Comparison of ENCODE assay signal across 34 cellular contexts in the genomic region with DNA sequence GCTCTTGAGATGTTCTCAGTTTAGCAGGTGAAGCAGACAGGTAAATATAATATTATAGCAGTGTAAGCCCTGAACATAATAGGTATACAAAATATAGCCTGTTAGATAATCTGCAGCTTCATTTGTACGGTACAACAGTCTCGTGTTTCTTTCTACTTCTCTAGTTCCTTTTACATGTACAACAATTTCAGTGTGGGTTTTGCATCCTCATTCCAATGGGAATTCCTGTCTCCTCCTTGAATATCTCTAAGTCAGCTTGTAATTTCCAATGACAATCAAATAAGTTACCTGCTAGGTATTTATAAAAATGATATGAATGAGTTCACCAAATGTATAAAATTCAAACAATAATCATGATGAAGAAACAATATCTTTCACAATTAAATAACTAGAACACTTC.
"Had no signal": no experiment of that assay in that cellular context is flagged by ENCODE, and none has a peak within 500 bp of the region (broad histone marks: within the 10 kb centered on the region; RNA-seq: fewer than 3 reads in every experiment).

No MANE protein-coding gene starts in this region.

- H3K27ac ChIP-seq: KMS-11 had no signal

- H3K36me3 ChIP-seq: MG63 had no signal

- DNase-seq: Karpas-422, Kasumi-1, MG63, MM.1S, MV-4-11, NCI-H1048, NCI-H1092, NCI-H1092 treated with DMSO at 0.1 percent for 48 hours, NCI-H1105, NCI-H1105 treated with DMSO at 0.1 percent for 48 hours, NCI-H1417, NCI-H1417 treated with DMSO at 0.1 percent for 48 hours, NCI-H1436, NCI-H1436 treated with DMSO at 0.1 percent for 48 hours, NCI-H146, NCI-H1694, NCI-H1694 treated with DMSO at 0.1 percent for 48 hours, NCI-H187, NCI-H187 treated with DMSO at 0.1 percent for 48 hours, NCI-H1930, NCI-H2029, NCI-H2029 treated with DMSO at 0.1 percent for 48 hours, NCI-H2081, NCI-H2081 treated with DMSO at 0.1 percent for 48 hours, NCI-H2107, NCI-H2171, NCI-H2171 treated with DMSO at 0.1 percent for 48 hours, NCI-H2227 treated with DMSO at 0.1 percent for 48 hours, NCI-H226, NCI-H345, NCI-H446, NCI-H446 treated with DMSO at 0.1 percent for 48 hours, NCI-H510A had no signal

- H3K27me3 ChIP-seq: MG63 had no signal

- H3K9me3 ChIP-seq: MG63 had no signal

- H3K4me3 ChIP-seq: MG63 had no signal

- H3K4me2 ChIP-seq: KMS-11 had no signal

- H3K9ac ChIP-seq: KMS-11 had no signal
